ENCODE assay signal across 3 cellular contexts in the genomic region with DNA sequence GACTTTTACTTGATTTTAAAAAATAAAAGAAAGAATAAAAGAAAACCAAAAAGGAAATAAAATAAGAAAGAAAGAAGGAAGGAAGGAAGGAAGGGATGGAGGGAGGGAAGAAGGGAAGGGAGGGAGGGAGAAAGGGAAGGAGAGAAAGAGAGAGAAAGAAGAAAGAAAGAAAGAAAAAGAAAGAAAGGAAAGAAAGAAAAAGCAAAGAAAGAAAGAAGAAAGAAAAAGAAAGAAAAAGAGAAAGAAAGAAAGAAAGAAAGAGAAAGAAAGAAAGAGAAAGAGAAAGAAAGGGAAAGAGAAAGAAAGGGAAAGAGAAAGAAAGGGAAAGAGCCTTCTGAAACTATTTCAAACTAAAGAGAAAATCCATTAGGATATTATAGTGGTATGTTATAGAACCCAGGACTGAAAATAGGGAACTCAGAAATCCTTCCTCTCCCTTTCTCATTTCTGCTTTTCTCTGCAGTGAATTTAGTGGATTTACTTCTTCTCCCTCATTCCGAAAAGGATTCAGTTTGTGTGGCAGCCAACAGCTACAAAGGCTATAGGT.
TF ChIP-seq lines count a peak whose summit lies in the region.

No MANE protein-coding gene starts in this region.

TF ChIP-seq in HEK293, 187 proteins besides CTCF, POLR2A, EP300 and RAD21:
- TF ChIP-seq RBAK (tag by site-specific recombination; IDR thresholded peaks at IDR 0.05), result no peak
- peak; percentile 71 for TF ChIP-seq PRDM1 (tag by site-specific recombination; IDR thresholded peaks at IDR 0.05)
- TF ChIP-seq KLF10 (tag by site-specific recombination; IDR thresholded peaks at IDR 0.05), result no peak

TF ChIP-seq in WTC11, 78 proteins besides CTCF, POLR2A, EP300 and RAD21:
- TF ChIP-seq MXD4 (CRISPR knock-in tag; IDR thresholded peaks at IDR 0.05; ENCODE audit: borderline replicate concordance) (no peak), ZNF512 (CRISPR knock-in tag; IDR thresholded peaks at IDR 0.05; ENCODE audit: borderline replicate concordance) (0 out of 2 replicates have a peak, but pooled peaks have one; percentile 52)
- TF ChIP-seq, protein P1, sequence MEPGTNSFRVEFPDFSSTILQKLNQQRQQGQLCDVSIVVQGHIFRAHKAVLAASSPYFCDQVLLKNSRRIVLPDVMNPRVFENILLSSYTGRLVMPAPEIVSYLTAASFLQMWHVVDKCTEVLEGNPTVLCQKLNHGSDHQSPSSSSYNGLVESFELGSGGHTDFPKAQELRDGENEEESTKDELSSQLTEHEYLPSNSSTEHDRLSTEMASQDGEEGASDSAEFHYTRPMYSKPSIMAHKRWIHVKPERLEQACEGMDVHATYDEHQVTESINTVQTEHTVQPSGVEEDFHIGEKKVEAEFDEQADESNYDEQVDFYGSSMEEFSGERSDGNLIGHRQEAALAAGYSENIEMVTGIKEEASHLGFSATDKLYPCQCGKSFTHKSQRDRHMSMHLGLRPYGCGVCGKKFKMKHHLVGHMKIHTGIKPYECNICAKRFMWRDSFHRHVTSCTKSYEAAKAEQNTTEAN (CRISPR knock-in tag; IDR thresholded peaks at IDR 0.05), result no peak
TF ChIP-seq in WTC11: peak in this region for 1.

TF ChIP-seq in H1, 55 proteins besides CTCF, POLR2A, EP300 and RAD21:
- TF ChIP-seq NRF1 (IDR thresholded peaks at IDR 0.05; ENCODE audit: low read depth, low read length) (no peak), BACH1 (IDR thresholded peaks at IDR 0.05; ENCODE audit: low read length) (no peak), GTF2F1 (IDR thresholded peaks at IDR 0.05; ENCODE audit: borderline replicate concordance, low read depth, low read length) (no peak), MAFK (IDR thresholded peaks at IDR 0.05; ENCODE audit: low read depth, low read length) (no peak), KDM1A (IDR thresholded peaks at IDR 0.05; ENCODE audit: borderline replicate concordance, low read length) (no peak), YY1 (IDR thresholded peaks at IDR 0.05; ENCODE audit: low read depth, low read length) (no peak)
